In genomic region chr1:178389441-178389840, GRCh38 we compare ENCODE assay signal across 25 cellular contexts.
DNase-seq lines count a peak whose midpoint lies in the region; ATAC-seq and TF ChIP-seq lines count a peak whose summit lies in the region.
"Had no signal": no experiment of that assay in that cellular context is flagged by ENCODE, and none has a peak within 500 bp of the region (broad histone marks: within the 10 kb centered on the region; RNA-seq: fewer than 3 reads in every experiment).

No MANE protein-coding gene starts in this region.

- H3K9me3 ChIP-seq in adipocyte (ENCODE audit: control insufficient read depth, low read length) (no peaks in the 10 kb centered on the region), neural cell (ENCODE audit: low read length) (no peaks in the 10 kb centered on the region), BE2C (no peaks in the 10 kb centered on the region)
- H3K9me3 ChIP-seq: ascending aorta, transverse colon had no signal

- no peaks in the 10 kb centered on the region for H3K9me2 ChIP-seq in neural cell (ENCODE audit: insufficient read depth, low read length)

- H3K4me3 ChIP-seq in adipocyte (ENCODE audit: low read length) (peak overlapping the region; percentile 65), fibroblast of mammary gland (ENCODE audit: control insufficient read depth, low read depth, low read length) (no peak overlapping the region), neural cell (ENCODE audit: low read length) (peak overlapping the region; percentile 58), BE2C (ENCODE audit: low read depth, low read length) (no peak overlapping the region)
- H3K4me3 ChIP-seq: ascending aorta, transverse colon had no signal

- H3K9me3 Mint-ChIP-seq in natural killer cell: peaks cover 0 to 2% of the 10 kb centered on the region in 2 donors
- H3K9me3 Mint-ChIP-seq: activated naive CD8-positive, alpha-beta T cell treated with anti-CD3 and anti-CD28 coated beads for 36 hours; activated T-cell treated with anti-CD3 and anti-CD28 coated beads, Interleukin-2, amount 50 U/mL, for 24 hours; naive thymus-derived CD8-positive, alpha-beta T cell; stimulated activated memory B cell treated with anti-CD40 and anti-IgM and Interleukin-4, amounts not matched to agents 10 μg/mL and 1 μg/mL and 100 μg/mL, for 72 hours had no signal

- H3K79me2 ChIP-seq in neural cell (replicated peaks; ENCODE audit: insufficient read depth, low read length): peaks cover 12% of the 10 kb centered on the region

- no peaks in the 10 kb centered on the region for H3K36me3 Mint-ChIP-seq in natural killer cell
- H3K36me3 Mint-ChIP-seq: activated naive CD8-positive, alpha-beta T cell treated with anti-CD3 and anti-CD28 coated beads for 36 hours; CD8-positive, alpha-beta memory T cell; naive thymus-derived CD8-positive, alpha-beta T cell; stimulated activated memory B cell treated with anti-CD40 and anti-IgM and Interleukin-4, amounts not matched to agents 10 μg/mL and 1 μg/mL and 100 μg/mL, for 72 hours had no signal

- intact Hi-C loops in natural killer cell (cut with micrococcal nuclease): no loop called here

- H3K36me3 ChIP-seq in adipocyte (ENCODE audit: control insufficient read depth, insufficient read depth, low read length, severe bottlenecking) (peaks cover 7% of the 10 kb centered on the region), neural cell (ENCODE audit: insufficient read depth, low read length) (peaks cover 4% of the 10 kb centered on the region), BE2C (no peaks in the 10 kb centered on the region)
- H3K36me3 ChIP-seq: ascending aorta, transverse colon, WERI-Rb-1 had no signal

- ATAC-seq in natural killer cell: no peak
- ATAC-seq in GM18505 (IDR thresholded peaks at IDR 0.05; ENCODE audit: unreplicated experiment): no peak
- ATAC-seq: naive thymus-derived CD8-positive, alpha-beta T cell; stimulated activated memory B cell treated with anti-CD40 and anti-IgM and Interleukin-4, amounts not matched to agents 10 μg/mL and 1 μg/mL and 100 μg/mL, for 72 hours had no signal

- peaks cover 23% of the 10 kb centered on the region for H3K4me1 ChIP-seq in adipocyte (ENCODE audit: control insufficient read depth, insufficient read depth, low read length)
- H3K4me1 ChIP-seq in BE2C: no peaks in the 10 kb centered on the region

- peak; percentile 23 for DNase-seq in HCEC 1CT
- DNase-seq in adipocyte (ENCODE audit: low read depth): peak; percentile 22
- DNase-seq in fibroblast of mammary gland (ENCODE audit: low read depth): peak; percentile 33
- DNase-seq in glomerular visceral epithelial cell (ENCODE audit: extremely low spot score): no peak
- DNase-seq in BE2C: no peak
- no peak for DNase-seq in natural killer cell
- DNase-seq: activated CD4-positive, alpha-beta T cell treated with anti-CD3 and anti-CD28 coated beads for 48 hours; activated gamma-delta T cell; activated naive CD8-positive, alpha-beta T cell treated with anti-CD3 and anti-CD28 coated beads for 36 hours; activated T-cell treated with anti-CD3 and anti-CD28 coated beads, Interleukin-2, amount 50 U/mL, for 24 hours; CD8-positive, alpha-beta memory T cell; midbrain; naive thymus-derived CD8-positive, alpha-beta T cell; NCI-H1092; NCI-H1694 treated with DMSO at 0.1 percent for 48 hours; NCI-H446 treated with DMSO at 0.1 percent for 48 hours; NCI-H774; occipital lobe; T1000; transverse colon; WERI-Rb-1 had no signal

- H3K4me1 Mint-ChIP-seq in natural killer cell: no peaks in the 10 kb centered on the region
- H3K4me1 Mint-ChIP-seq: activated naive CD8-positive, alpha-beta T cell treated with anti-CD3 and anti-CD28 coated beads for 36 hours; CD8-positive, alpha-beta memory T cell; naive thymus-derived CD8-positive, alpha-beta T cell; stimulated activated memory B cell treated with anti-CD40 and anti-IgM and Interleukin-4, amounts not matched to agents 10 μg/mL and 1 μg/mL and 100 μg/mL, for 72 hours had no signal

- peak overlapping the region; percentile 3 for H3K9ac ChIP-seq in adipocyte (ENCODE audit: low read length)
- peak overlapping the region; percentile 57 for H3K9ac ChIP-seq in neural cell (ENCODE audit: low read length)

- no peak for TF ChIP-seq POLR2A in GM18505 (IDR thresholded peaks at IDR 0.05; ENCODE audit: borderline replicate concordance, extremely low read depth, insufficient read depth, insufficient read length)

- no peak for TF ChIP-seq RAD21 in neural cell (conservative IDR thresholded peaks at IDR 0.05)

- no peak overlapping the region for H2AFZ ChIP-seq in neural cell (ENCODE audit: low read depth, low read length)

- H3K27me3 Mint-ChIP-seq in natural killer cell (ENCODE audit: low read depth in 2 of 2): no peaks in the 10 kb centered on the region
- H3K27me3 Mint-ChIP-seq: CD8-positive, alpha-beta memory T cell; stimulated activated memory B cell treated with anti-CD40 and anti-IgM and Interleukin-4, amounts not matched to agents 10 μg/mL and 1 μg/mL and 100 μg/mL, for 72 hours had no signal

- H3K27me3 ChIP-seq in adipocyte (replicated peaks; ENCODE audit: control insufficient read depth, insufficient read depth, low read length) (no peaks in the 10 kb centered on the region), neural cell (ENCODE audit: insufficient read depth, low read depth, low read length) (no peaks in the 10 kb centered on the region), BE2C (no peaks in the 10 kb centered on the region)
- H3K27me3 ChIP-seq: ascending aorta, transverse colon had no signal

- peaks cover 4% of the 10 kb centered on the region for H3F3A ChIP-seq in neural cell (ENCODE audit: insufficient read depth, low read length, poor library complexity, severe bottlenecking)

- TF ChIP-seq CTCF in fibroblast of mammary gland (conservative IDR thresholded peaks at IDR 0.05; ENCODE audit: control insufficient read depth, insufficient read depth, low read depth, low read length): no peak
- no peak for TF ChIP-seq CTCF in neural cell (IDR thresholded peaks at IDR 0.05; ENCODE audit: poor library complexity, severe bottlenecking)
- no peak for TF ChIP-seq CTCF in BE2C (IDR thresholded peaks at IDR 0.05; ENCODE audit: low read depth, low read length)
- TF ChIP-seq CTCF in natural killer cell (IDR thresholded peaks at IDR 0.05): no peak

- H3K4me2 ChIP-seq in neural cell (ENCODE audit: low read length): peak overlapping the region; percentile 89

- H4K20me1 ChIP-seq in neural cell (ENCODE audit: insufficient read depth): no peaks in the 10 kb centered on the region

- no peak overlapping the region for H3K4me3 Mint-ChIP-seq in natural killer cell
- H3K4me3 Mint-ChIP-seq: activated naive CD8-positive, alpha-beta T cell treated with anti-CD3 and anti-CD28 coated beads for 36 hours; activated T-cell treated with anti-CD3 and anti-CD28 coated beads, Interleukin-2, amount 50 U/mL, for 24 hours; CD8-positive, alpha-beta memory T cell; naive thymus-derived CD8-positive, alpha-beta T cell; stimulated activated memory B cell treated with anti-CD40 and anti-IgM and Interleukin-4, amounts not matched to agents 10 μg/mL and 1 μg/mL and 100 μg/mL, for 72 hours had no signal

- H3K27ac ChIP-seq in neural cell (ENCODE audit: low read length): peak overlapping the region; percentile 78
- H3K27ac ChIP-seq: ascending aorta, transverse colon, WERI-Rb-1 had no signal

- H3K27ac Mint-ChIP-seq in natural killer cell: no peak overlapping the region
- H3K27ac Mint-ChIP-seq: activated naive CD8-positive, alpha-beta T cell treated with anti-CD3 and anti-CD28 coated beads for 36 hours; activated T-cell treated with anti-CD3 and anti-CD28 coated beads, Interleukin-2, amount 50 U/mL, for 24 hours; CD8-positive, alpha-beta memory T cell; naive thymus-derived CD8-positive, alpha-beta T cell; stimulated activated memory B cell treated with anti-CD40 and anti-IgM and Interleukin-4, amounts not matched to agents 10 μg/mL and 1 μg/mL and 100 μg/mL, for 72 hours had no signal

- TF ChIP-seq EP300 in neural cell (conservative IDR thresholded peaks at IDR 0.05; ENCODE audit: poor library complexity, severe bottlenecking): no peak

TF ChIP-seq in neural cell, 6 proteins besides CTCF, POLR2A, EP300 and RAD21:
- no peak for TF ChIP-seq REST (IDR thresholded peaks at IDR 0.05; ENCODE audit: borderline replicate concordance)
- TF ChIP-seq MXI1 (conservative IDR thresholded peaks at IDR 0.05; ENCODE audit: poor library complexity, severe bottlenecking): no peak
- no peak for TF ChIP-seq TAF1 (IDR thresholded peaks at IDR 0.05; ENCODE audit: low read depth)
- no peak for TF ChIP-seq POLR2AphosphoS5 (IDR thresholded peaks at IDR 0.05)
- TF ChIP-seq SMC3 (conservative IDR thresholded peaks at IDR 0.05; ENCODE audit: poor library complexity): no peak
- TF ChIP-seq EZH2 (IDR thresholded peaks at IDR 0.05; ENCODE audit: borderline replicate concordance, insufficient read depth, low read length, poor library complexity, severe bottlenecking): no peak

Comparison
In these comparisons a context has a peak if more than half of its experiments do, and no peak if none do; other contexts are left out.
1. DNase-seq: peak in HCEC 1CT (single experiment), adipocyte (single experiment) and fibroblast of mammary gland (single experiment); none in glomerular visceral epithelial cell (single experiment), BE2C (single experiment) and natural killer cell (single experiment).
2. H3K4me3 ChIP-seq: peak in adipocyte (single experiment) and neural cell (single experiment); none in fibroblast of mammary gland (single experiment) and BE2C (single experiment).